36 cellular contexts compared by ENCODE assay signal in genomic region chr6:67664942-67665341, GRCh38.
A peak's percentile ranks its signal among the peaks of the same experiment; 100 is the strongest.
DNase-seq lines count a peak whose midpoint lies in the region; ATAC-seq, FAIRE-seq and TF ChIP-seq lines count a peak whose summit lies in the region.
"Had no signal": no experiment of that assay in that cellular context is flagged by ENCODE, and none has a peak within 500 bp of the region (broad histone marks: within the 10 kb centered on the region; RNA-seq: fewer than 3 reads in every experiment).

No MANE protein-coding gene starts in this region.

- no peak overlapping the region for H3K18ac ChIP-seq in neuronal stem cell (ENCODE audit: low read length)

- H3K27ac Mint-ChIP-seq in activated naive CD8-positive, alpha-beta T cell treated with anti-CD3 and anti-CD28 coated beads, Interleukin-2, amount 50 U/mL, for 24 hours = no peak overlapping the region
- H3K27ac Mint-ChIP-seq: B cell; CD14-positive monocyte; CD4-positive, alpha-beta memory T cell; CD4-positive, alpha-beta T cell; CD4-positive, CD25-positive, alpha-beta regulatory T cell; CD8-positive, alpha-beta memory T cell; CD8-positive, alpha-beta T cell had no signal

- H3K27ac ChIP-seq in K562 (ENCODE audit: extremely low read depth, low read depth, low read length) (no peak overlapping the region), neuronal stem cell (replicated peaks; ENCODE audit: low read length) (no peak overlapping the region)
- H3K27ac ChIP-seq: 22Rv1; A549; BLaER1; BLaER1 treated with 17β-estradiol and CSF1 and Interleukin-3, amounts not matched to agents 10 nM and 100 nM; C4-2B had no signal

- CTCF ChIA-PET in HEK293T (lab: Yijun Ruan, JAX) (no interaction called here), K562 (lab: Yijun Ruan, JAX; ENCODE audit: low intra/inter-chr PET ratio) (no interaction called here)

- no peak overlapping the region for H2BK5ac ChIP-seq in neuronal stem cell (ENCODE audit: low read length)

- H3K27me3 ChIP-seq in K562 (ENCODE audit: control insufficient read depth in 2 of 2, insufficient read depth in 2 of 2, low read length in 2 of 2) (no peaks in the 10 kb centered on the region), neuronal stem cell (ENCODE audit: control insufficient read depth in 3 of 3, insufficient read depth in 3 of 3, low read depth in 1 of 3, low read length in 3 of 3) (no peaks in the 10 kb centered on the region)
- H3K27me3 ChIP-seq: BE2C; BLaER1; BLaER1 treated with 17β-estradiol and CSF1 and Interleukin-3, amounts not matched to agents 10 nM and 100 nM had no signal

- H4K91ac ChIP-seq in neuronal stem cell (ENCODE audit: low read depth, low read length, poor library complexity) = no peak overlapping the region

- FAIRE-seq in A204.1 (lab: Jason Lieb, UNC) = peak; percentile 29
- FAIRE-seq in H54 (lab: Jason Lieb, UNC) = peak; percentile 43
- FAIRE-seq in K562 (lab: Jason Lieb, UNC) = no peak
- FAIRE-seq: A549, D721Med had no signal

- no peak for TF ChIP-seq CTCF in K562 (IDR thresholded peaks at IDR 0.05 in 2 of 3, conservative IDR thresholded peaks at IDR 0.05 in 1 of 3; ENCODE audit: insufficient read depth in 2 of 3, low read depth in 1 of 3, low read length in 3 of 3)
- no peak for TF ChIP-seq CTCF in GM13976 (IDR thresholded peaks at IDR 0.05; ENCODE audit: borderline replicate concordance, control extremely low read depth, extremely low read depth, insufficient read depth, missing control alignments)

- no peaks in the 10 kb centered on the region for H4K20me1 ChIP-seq in K562 (replicated peaks; ENCODE audit: control insufficient read depth, insufficient read depth, low read length)
- H4K20me1 ChIP-seq: BLaER1; BLaER1 treated with 17β-estradiol and CSF1 and Interleukin-3, amounts not matched to agents 10 nM and 100 nM had no signal

- intact Hi-C loops in K562 (cut with micrococcal nuclease) = no loop called here

- H3K79me1 ChIP-seq in neuronal stem cell (ENCODE audit: low read depth, low read length) = no peaks in the 10 kb centered on the region

- H2BK120ac ChIP-seq in neuronal stem cell (ENCODE audit: low read depth, low read length) = no peak overlapping the region

- no peaks in the 10 kb centered on the region for H3K9me1 ChIP-seq in K562 (ENCODE audit: control insufficient read depth, insufficient read depth, low read length)

- no peak overlapping the region for H2BK12ac ChIP-seq in neuronal stem cell (ENCODE audit: low read length)

- H2BK15ac ChIP-seq in neuronal stem cell (ENCODE audit: low read length) = no peak overlapping the region

- H2AK5ac ChIP-seq in neuronal stem cell (ENCODE audit: low read depth, low read length) = no peak overlapping the region

- H3K4ac ChIP-seq in neuronal stem cell (ENCODE audit: low read length) = no peak overlapping the region

- DNase-seq in H54 (ENCODE audit: insufficient read length, low spot score) (no peak), HEK293T (ENCODE audit: extremely low spot score) (no peak), K562 (ENCODE audit: extremely low read depth in 1 of 4, low spot score in 3 of 4) (no peak), GM13976 (ENCODE audit: low spot score) (no peak), neuronal stem cell (ENCODE audit: low spot score) (no peak)
- DNase-seq in activated naive CD8-positive, alpha-beta T cell treated with anti-CD3 and anti-CD28 coated beads, Interleukin-2, amount 50 U/mL, for 24 hours = no peak
- DNase-seq: 8988T; ACHN; AML-193; BE2C; C1 segment of cervical spinal cord; Caco-2; Calu3; CD4-positive, alpha-beta memory T cell; CD4-positive, alpha-beta T cell; CD4-positive, CD25-positive, alpha-beta regulatory T cell; CD8-positive, alpha-beta memory T cell; CD8-positive, alpha-beta T cell; COR-L47; DMS 273 treated with DMSO at 0.1 percent for 48 hours; DMS153; DMS53; DMS79; DMS79 treated with DMSO at 0.1 percent for 48 hours; DND-41; EL had no signal

- no peak overlapping the region for H3K4me3 Mint-ChIP-seq in activated naive CD8-positive, alpha-beta T cell treated with anti-CD3 and anti-CD28 coated beads, Interleukin-2, amount 50 U/mL, for 24 hours
- H3K4me3 Mint-ChIP-seq: B cell; CD14-positive monocyte; CD4-positive, alpha-beta memory T cell; CD4-positive, alpha-beta T cell; CD4-positive, CD25-positive, alpha-beta regulatory T cell; CD8-positive, alpha-beta memory T cell; CD8-positive, alpha-beta T cell had no signal

- ATAC-seq in K562 (no peak), HG03378 (IDR thresholded peaks at IDR 0.05; ENCODE audit: unreplicated experiment) (no peak)
- no peak for ATAC-seq in activated naive CD8-positive, alpha-beta T cell treated with anti-CD3 and anti-CD28 coated beads, Interleukin-2, amount 50 U/mL, for 24 hours
- ATAC-seq: A549; CD8-positive, alpha-beta T cell had no signal

- H3K36me3 Mint-ChIP-seq in activated naive CD8-positive, alpha-beta T cell treated with anti-CD3 and anti-CD28 coated beads, Interleukin-2, amount 50 U/mL, for 24 hours (ENCODE audit: low read depth) = no peaks in the 10 kb centered on the region
- H3K36me3 Mint-ChIP-seq: CD14-positive monocyte; CD4-positive, alpha-beta memory T cell; CD4-positive, CD25-positive, alpha-beta regulatory T cell; CD8-positive, alpha-beta memory T cell; CD8-positive, alpha-beta T cell had no signal

- WGBS in K562 (ENCODE audit: insufficient coverage, low coverage, missing lambda C conversion rate) = 32% methylated on average over 5 of the region's 5 CpGs
- no CpG with 5 or more reads among the region's 5 CpGs for WGBS in neuronal stem cell (ENCODE audit: extremely low coverage in 2 of 2, insufficient read length in 2 of 2, insufficient replicate concordance in 1 of 2), 2 donors

- no peak overlapping the region for H4K8ac ChIP-seq in neuronal stem cell (ENCODE audit: low read depth, low read length)

- H3K4me2 ChIP-seq in K562 (ENCODE audit: insufficient read depth, low read length) = no peak overlapping the region
- H3K4me2 ChIP-seq in neuronal stem cell (ENCODE audit: insufficient read depth, low read length, poor library complexity, severe bottlenecking) = no peak overlapping the region
- H3K4me2 ChIP-seq: A549; BLaER1; BLaER1 treated with 17β-estradiol and CSF1 and Interleukin-3, amounts not matched to agents 10 nM and 100 nM had no signal

- no TSS peak for BruUV-seq in K562 (replicated peaks; lab: Mats Ljungman, UMichigan)

- H3K4me1 Mint-ChIP-seq in activated naive CD8-positive, alpha-beta T cell treated with anti-CD3 and anti-CD28 coated beads, Interleukin-2, amount 50 U/mL, for 24 hours = no peaks in the 10 kb centered on the region
- H3K4me1 Mint-ChIP-seq: B cell; CD14-positive monocyte; CD4-positive, CD25-positive, alpha-beta regulatory T cell; CD8-positive, alpha-beta memory T cell had no signal

- H3K9me3 Mint-ChIP-seq in activated naive CD8-positive, alpha-beta T cell treated with anti-CD3 and anti-CD28 coated beads, Interleukin-2, amount 50 U/mL, for 24 hours = peaks cover 10% of the 10 kb centered on the region
- H3K9me3 Mint-ChIP-seq: CD4-positive, alpha-beta T cell had no signal

- no peaks in the 10 kb centered on the region for H3K27me3 Mint-ChIP-seq in activated naive CD8-positive, alpha-beta T cell treated with anti-CD3 and anti-CD28 coated beads, Interleukin-2, amount 50 U/mL, for 24 hours
- H3K27me3 Mint-ChIP-seq: B cell; CD4-positive, alpha-beta memory T cell; CD4-positive, alpha-beta T cell; CD4-positive, CD25-positive, alpha-beta regulatory T cell; CD8-positive, alpha-beta memory T cell had no signal

- TF ChIP-seq POLR2A in H54 (IDR thresholded peaks at IDR 0.05; ENCODE audit: low read depth, low read length) = no peak
- TF ChIP-seq POLR2A in K562 (conservative IDR thresholded peaks at IDR 0.05) = no peak

- no peaks in the 10 kb centered on the region for H3K79me2 ChIP-seq in K562 (ENCODE audit: control insufficient read depth, insufficient read depth, low read length)

- peaks cover 1% of the 10 kb centered on the region; the same call in 1 of the 2 replicates for H3K9me3 ChIP-seq in K562 (replicated peaks; ENCODE audit: control insufficient read depth, insufficient read depth, low read depth, low read length)
- H3K9me3 ChIP-seq in neuronal stem cell (replicated peaks in 1 of 2; ENCODE audit: control insufficient read depth in 2 of 2, insufficient read depth in 1 of 2, low read depth in 1 of 2, low read length in 2 of 2) = peaks cover 0 to 2% of the 10 kb centered on the region in 2 donors
- H3K9me3 ChIP-seq: A549, BE2C, BLaER1, Caco-2 had no signal

- no peak overlapping the region for H3K14ac ChIP-seq in neuronal stem cell (ENCODE audit: low read length)

- H3K4me3 ChIP-seq in K562 = no peak overlapping the region
- no peak overlapping the region for H3K4me3 ChIP-seq in neuronal stem cell (ENCODE audit: low read length in 2 of 2)
- H3K4me3 ChIP-seq: A549; BLaER1; BLaER1 treated with 17β-estradiol and CSF1 and Interleukin-3, amounts not matched to agents 10 nM and 100 nM had no signal

- H3K36me3 ChIP-seq in K562 (ENCODE audit: control insufficient read depth, insufficient read depth, low read length) (no peaks in the 10 kb centered on the region), neuronal stem cell (replicated peaks in 1 of 2; ENCODE audit: control insufficient read depth in 2 of 2, insufficient read depth in 2 of 2, low read length in 2 of 2) (no peaks in the 10 kb centered on the region)
- H3K36me3 ChIP-seq: BE2C; BLaER1; BLaER1 treated with 17β-estradiol and CSF1 and Interleukin-3, amounts not matched to agents 10 nM and 100 nM had no signal

- POLR2A ChIA-PET in HEK293T (lab: Yijun Ruan, JAX) = no interaction called here
- POLR2A ChIA-PET in K562 (lab: Yijun Ruan, JAX) = no interaction called here

- H3K9ac ChIP-seq in K562 (ENCODE audit: insufficient read depth in 1 of 2, low read depth in 2 of 2, low read length in 2 of 2) (no peak overlapping the region), neuronal stem cell (ENCODE audit: low read depth, low read length, poor library complexity) (no peak overlapping the region)
- H3K9ac ChIP-seq: BLaER1; BLaER1 treated with 17β-estradiol and CSF1 and Interleukin-3, amounts not matched to agents 10 nM and 100 nM had no signal

- no peak for TF ChIP-seq RAD21 in K562 (CRISPR knock-in tag; conservative IDR thresholded peaks at IDR 0.05 in 1 of 2, IDR thresholded peaks at IDR 0.05 in 1 of 2)

- H3K23ac ChIP-seq in neuronal stem cell (ENCODE audit: low read depth, low read length, poor library complexity) = no peak overlapping the region

- no peak for TF ChIP-seq EP300 in K562 (IDR thresholded peaks at IDR 0.05; ENCODE audit: low read length)

- H2AFZ ChIP-seq in K562 (ENCODE audit: low read depth, low read length) (no peak overlapping the region), neuronal stem cell (ENCODE audit: low read length) (no peak overlapping the region)

- H3K4me1 ChIP-seq in K562 (replicated peaks in 1 of 2; ENCODE audit: control insufficient read depth in 2 of 2, insufficient read depth in 2 of 2, low read length in 2 of 2) = peaks cover 4 to 5% of the 10 kb centered on the region in 2 experiments; a peak in 1 of 5 replicates
- no peaks in the 10 kb centered on the region for H3K4me1 ChIP-seq in neuronal stem cell (ENCODE audit: control insufficient read depth in 2 of 2, insufficient read depth in 1 of 2, low read depth in 1 of 2, low read length in 2 of 2)
- H3K4me1 ChIP-seq: A549; BLaER1; BLaER1 treated with 17β-estradiol and CSF1 and Interleukin-3, amounts not matched to agents 10 nM and 100 nM; Caco-2 had no signal

- in situ Hi-C loops in K562 (cut with MboI) = no loop called here
- in situ Hi-C loops in GM13976 (cut with MboI; ENCODE audit: low sequenced_read_pairs, unreplicated experiment) = no loop called here
